ENCODE assay signal across 9 cellular contexts in the genomic region with DNA sequence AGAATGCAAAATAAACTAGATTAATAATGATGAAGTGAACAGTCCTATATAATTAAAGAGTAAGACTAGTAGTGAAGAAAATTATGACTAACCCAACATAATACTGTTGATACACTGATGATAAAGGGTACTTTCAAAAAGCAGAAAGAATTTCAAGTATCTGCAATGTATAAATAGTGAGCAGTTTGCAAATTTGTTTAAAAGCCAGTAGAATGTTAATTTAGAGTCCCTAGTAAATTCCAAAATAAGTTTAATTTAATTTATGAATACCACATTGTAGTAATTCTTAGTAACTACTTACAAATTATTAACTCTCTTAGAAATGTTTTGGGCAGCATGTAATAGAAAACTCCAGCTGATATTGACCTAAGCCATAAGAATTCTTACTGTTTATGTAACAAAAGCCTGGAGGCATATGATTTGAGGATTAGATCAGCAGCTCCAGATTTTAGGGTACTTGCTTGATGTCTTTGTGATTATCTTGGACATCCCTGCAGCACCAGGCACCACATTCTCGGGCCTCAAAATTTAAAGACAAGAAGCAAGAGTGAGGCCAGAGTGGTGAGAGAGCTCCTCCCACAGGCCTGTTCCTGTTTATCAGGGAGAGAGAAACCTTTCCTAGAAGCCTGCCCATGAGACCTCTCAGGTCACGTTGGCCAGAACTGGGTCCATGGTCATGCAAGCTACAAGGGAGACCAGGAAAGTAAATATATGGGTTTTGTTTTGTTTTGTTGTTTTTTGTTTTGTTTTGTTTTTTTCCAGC.
DNase-seq lines count a peak whose midpoint lies in the region; ATAC-seq, FAIRE-seq and TF ChIP-seq lines count a peak whose summit lies in the region.
"Had no signal": no experiment of that assay in that cellular context is flagged by ENCODE, and none has a peak within 500 bp of the region (broad histone marks: within the 10 kb centered on the region; RNA-seq: fewer than 3 reads in every experiment).

No MANE protein-coding gene starts in this region.

- no peaks in the 10 kb centered on the region for H3K27me3 ChIP-seq in GM12878 (replicated peaks in 1 of 2; ENCODE audit: control insufficient read depth in 2 of 2, insufficient read depth in 2 of 2, low read length in 1 of 2)
- H3K27me3 ChIP-seq: Peyer's patch had no signal

- DNase-seq in COLO829 (ENCODE audit: low spot score) (peak; percentile 27), NCI-H446 treated with DMSO at 0.1 percent for 48 hours (lab: John Stamatoyannopoulos, UW) (peak; percentile 0), GM12878 (ENCODE audit: low read depth, low spot score) (peak; percentile 7), mucosa of gallbladder (ENCODE audit: low spot score) (peak; percentile 16), DMS79 (lab: John Stamatoyannopoulos, UW) (no peak)

- no peak overlapping the region for H3K27ac ChIP-seq in GM12878 (ENCODE audit: control insufficient read depth, insufficient read depth)
- H3K27ac ChIP-seq: Peyer's patch had no signal

- H4K20me1 ChIP-seq in GM12878 (ENCODE audit: control insufficient read depth, insufficient read depth) = no peaks in the 10 kb centered on the region

- no peak overlapping the region for H3K4me2 ChIP-seq in GM12878 (ENCODE audit: control insufficient read depth, insufficient read depth)

- H3K9me3 ChIP-seq in GM12878 (replicated peaks; ENCODE audit: control insufficient read depth, insufficient read depth, low read length) = no peaks in the 10 kb centered on the region
- H3K9me3 ChIP-seq: Peyer's patch had no signal

- in situ Hi-C loops in GM12878 (cut with MboI) = loop anchor here (10.0 kb wide), 1 partner anchor 935 kb away; no protein-coding TSS in a partner anchor

- TF ChIP-seq POLR2A in GM12878 (IDR thresholded peaks at IDR 0.05; ENCODE audit: low read depth, low read length) = no peak

- no peaks in the 10 kb centered on the region for H3K79me2 ChIP-seq in GM12878 (ENCODE audit: control insufficient read depth, insufficient read depth, low read length)

- TF ChIP-seq CTCF in GM12878 (IDR thresholded peaks at IDR 0.05 in 2 of 3, conservative IDR thresholded peaks at IDR 0.05 in 1 of 3; ENCODE audit: control insufficient read depth in 2 of 3, extremely low read depth in 1 of 3, insufficient read depth in 1 of 3, low read depth in 3 of 3, low read length in 3 of 3) = peak; percentile 43 to 59 (median 57); a peak in 5 of 6 replicates

- H3K4me1 ChIP-seq in GM12878 (ENCODE audit: control insufficient read depth, insufficient read depth, low read length) = no peaks in the 10 kb centered on the region

- intact Hi-C loops in GM12878 (cut with micrococcal nuclease; ENCODE audit: unreplicated experiment) = loop anchor here (5.0 kb wide), 1 partner anchor 647 kb away; no protein-coding TSS in a partner anchor

- SMC1A ChIA-PET in GM12878 (lab: Charles Lee; ENCODE audit: uncharacterized antibody, unreplicated experiment) = interaction anchor here (0.6 to 3.3 kb wide), 10 partner anchors 61 to 649 kb away, joined by 3 to 15 read pairs (median 4); no protein-coding TSS in a partner anchor

- no peak overlapping the region for H3K4me3 ChIP-seq in GM12878
- H3K4me3 ChIP-seq: Peyer's patch had no signal

- TF ChIP-seq EP300 in GM12878 (IDR thresholded peaks at IDR 0.05; ENCODE audit: borderline replicate concordance in 1 of 2, control insufficient read depth in 1 of 2, low read depth in 2 of 2, low read length in 2 of 2) = no peak

- TF ChIP-seq RAD21 in GM12878 (IDR thresholded peaks at IDR 0.05; ENCODE audit: insufficient read depth, low read depth, low read length) = peak; percentile 84

- no TSS peak for BruUV-seq in GM12878 (replicated peaks; lab: Mats Ljungman, UMichigan)

- 3% methylated on average over 2 of the region's 2 CpGs for WGBS in GM12878 (ENCODE audit: insufficient coverage, insufficient replicate concordance, low lambda C conversion rate, missing lambda C conversion rate)

- no peak overlapping the region for H3K9ac ChIP-seq in GM12878 (ENCODE audit: control insufficient read depth, insufficient read depth, low read length)

- RAD21 ChIA-PET in GM12878 (lab: Charles Lee; ENCODE audit: unreplicated experiment) = interaction anchor here (1.0 to 4.9 kb wide), 6 partner anchors 10 to 923 kb away, joined by 3 to 20 read pairs (median 6); no protein-coding TSS in a partner anchor

- ATAC-seq in GM18909 (IDR thresholded peaks at IDR 0.05; ENCODE audit: poor library complexity, unreplicated experiment) (peak; percentile 75), HG03196 (IDR thresholded peaks at IDR 0.05; ENCODE audit: unreplicated experiment) (peak; percentile 66), GM12878 (peak; percentile 89), HG03378 (IDR thresholded peaks at IDR 0.05; ENCODE audit: unreplicated experiment) (no peak)

- POLR2A ChIA-PET in GM12878 (lab: Charles Lee) = no interaction called here

- peak overlapping the region; percentile 20 for H2AFZ ChIP-seq in GM12878 (ENCODE audit: control insufficient read depth, low read depth, low read length)

- no peaks in the 10 kb centered on the region for H3K36me3 ChIP-seq in GM12878 (ENCODE audit: control insufficient read depth in 2 of 2, insufficient read depth in 2 of 2, low read length in 1 of 2)
- H3K36me3 ChIP-seq: Peyer's patch had no signal

- CTCF ChIA-PET in GM12878 (lab: Yijun Ruan, JAX) = interaction anchor here (0.6 to 3.6 kb wide), 15 partner anchors 16 to 937 kb away, joined by 3 to 16 read pairs (median 4); no protein-coding TSS in a partner anchor

- no peak for FAIRE-seq in GM12878 (lab: Jason Lieb, UNC)

TF ChIP-seq in GM12878, 131 proteins besides CTCF, POLR2A, EP300 and RAD21:
- no peak for TF ChIP-seq DPF2 (IDR thresholded peaks at IDR 0.05)
- peak; percentile 27; the same call in 1 of the 2 replicates for TF ChIP-seq SMC3 (IDR thresholded peaks at IDR 0.05; ENCODE audit: borderline replicate concordance, low read length)
- TF ChIP-seq, protein P1, sequence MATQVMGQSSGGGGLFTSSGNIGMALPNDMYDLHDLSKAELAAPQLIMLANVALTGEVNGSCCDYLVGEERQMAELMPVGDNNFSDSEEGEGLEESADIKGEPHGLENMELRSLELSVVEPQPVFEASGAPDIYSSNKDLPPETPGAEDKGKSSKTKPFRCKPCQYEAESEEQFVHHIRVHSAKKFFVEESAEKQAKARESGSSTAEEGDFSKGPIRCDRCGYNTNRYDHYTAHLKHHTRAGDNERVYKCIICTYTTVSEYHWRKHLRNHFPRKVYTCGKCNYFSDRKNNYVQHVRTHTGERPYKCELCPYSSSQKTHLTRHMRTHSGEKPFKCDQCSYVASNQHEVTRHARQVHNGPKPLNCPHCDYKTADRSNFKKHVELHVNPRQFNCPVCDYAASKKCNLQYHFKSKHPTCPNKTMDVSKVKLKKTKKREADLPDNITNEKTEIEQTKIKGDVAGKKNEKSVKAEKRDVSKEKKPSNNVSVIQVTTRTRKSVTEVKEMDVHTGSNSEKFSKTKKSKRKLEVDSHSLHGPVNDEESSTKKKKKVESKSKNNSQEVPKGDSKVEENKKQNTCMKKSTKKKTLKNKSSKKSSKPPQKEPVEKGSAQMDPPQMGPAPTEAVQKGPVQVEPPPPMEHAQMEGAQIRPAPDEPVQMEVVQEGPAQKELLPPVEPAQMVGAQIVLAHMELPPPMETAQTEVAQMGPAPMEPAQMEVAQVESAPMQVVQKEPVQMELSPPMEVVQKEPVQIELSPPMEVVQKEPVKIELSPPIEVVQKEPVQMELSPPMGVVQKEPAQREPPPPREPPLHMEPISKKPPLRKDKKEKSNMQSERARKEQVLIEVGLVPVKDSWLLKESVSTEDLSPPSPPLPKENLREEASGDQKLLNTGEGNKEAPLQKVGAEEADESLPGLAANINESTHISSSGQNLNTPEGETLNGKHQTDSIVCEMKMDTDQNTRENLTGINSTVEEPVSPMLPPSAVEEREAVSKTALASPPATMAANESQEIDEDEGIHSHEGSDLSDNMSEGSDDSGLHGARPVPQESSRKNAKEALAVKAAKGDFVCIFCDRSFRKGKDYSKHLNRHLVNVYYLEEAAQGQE (IDR thresholded peaks at IDR 0.05; ENCODE audit: low read depth, low read length) = no peak
- no peak for TF ChIP-seq NR2C1 (IDR thresholded peaks at IDR 0.05)
TF ChIP-seq in GM12878: peak in this region for 1.
